17 cellular contexts compared by ENCODE assay signal in genomic region chr14:22155582-22155981, GRCh38.
"Had no signal": no experiment of that assay in that cellular context is flagged by ENCODE, and none has a peak within 500 bp of the region (broad histone marks: within the 10 kb centered on the region; RNA-seq: fewer than 3 reads in every experiment).

No MANE protein-coding gene starts in this region.

- FAIRE-seq: colon, endothelial cell of umbilical vein, kidney, small intestine had no signal

- DNase-seq: cerebellar nuclear complex; dermis blood vessel endothelial cell; gastrocnemius medialis; heart right ventricle; hypothalamus; immature natural killer cell; kidney; mucosa of descending colon; naive thymus-derived CD8-positive, alpha-beta T cell; ovary; right cardiac atrium; small intestine; stimulated activated CD4-positive, alpha-beta T cell treated with anti-CD3 and anti-CD28 coated beads, Interleukin-12 subunit alpha, Interleukin-12 subunit beta, amount 100 ng/mL, for 4 hours; stimulated activated naive CD4-positive, alpha-beta T cell had no signal

- H3K4me1 ChIP-seq: gastrocnemius medialis, heart right ventricle had no signal

- H3K27ac Mint-ChIP-seq: immature natural killer cell had no signal

- H3K36me3 Mint-ChIP-seq: naive thymus-derived CD8-positive, alpha-beta T cell had no signal

- H3K9me3 Mint-ChIP-seq: immature natural killer cell; naive thymus-derived CD8-positive, alpha-beta T cell had no signal

- H3K4me3 ChIP-seq: gastrocnemius medialis, heart right ventricle, mucosa of descending colon, ovary had no signal

- H3K27ac ChIP-seq: gastrocnemius medialis, heart right ventricle, ovary had no signal

- H3K27me3 ChIP-seq: gastrocnemius medialis, ovary had no signal

- H3K4me3 Mint-ChIP-seq: immature natural killer cell; naive thymus-derived CD8-positive, alpha-beta T cell had no signal

- H3K36me3 ChIP-seq: gastrocnemius medialis, heart right ventricle, ovary had no signal

- ATAC-seq: gastrocnemius medialis; heart right ventricle; left lobe of liver; mucosa of descending colon; naive thymus-derived CD8-positive, alpha-beta T cell; right cardiac atrium had no signal

- H3K9me3 ChIP-seq: gastrocnemius medialis, mucosa of descending colon had no signal
